32 cellular contexts compared by ENCODE assay signal in genomic region chr11:15539645-15540044, GRCh38.
"Had no signal": no experiment of that assay in that cellular context is flagged by ENCODE, and none has a peak within 500 bp of the region (broad histone marks: within the 10 kb centered on the region; RNA-seq: fewer than 3 reads in every experiment).

No MANE protein-coding gene starts in this region.

- H3K4me3 Mint-ChIP-seq: activated CD4-positive, alpha-beta memory T cell treated with anti-CD3 and anti-CD28 coated beads, Interleukin-2, amount 10 ng/mL, durations not matched to agents 7 days and 5 days; activated CD4-positive, alpha-beta T cell treated with anti-CD3 and anti-CD28 coated beads, Interleukin-2, amount 10 ng/mL, durations not matched to agents 7 days and 5 days; activated naive CD4-positive, alpha-beta T cell treated with anti-CD3 and anti-CD28 coated beads, Interleukin-2, amount 50 U/mL, for 24 hours; activated T-cell treated with anti-CD3 and anti-CD28 coated beads, Interleukin-2, amount 50 U/mL, for 24 hours; activated T-helper 17 cell treated with anti-CD3 and anti-CD28 coated beads, Interleukin-2, amount 50 U/mL, for 72 hours; central memory CD8-positive, alpha-beta T cell; dendritic cell treated with granulocyte-macrophage colony-stimulating factor and Interleukin-4, amounts not matched to agents 40 ng/mL and 50 ng/mL, for 4 days; endodermal cell; immature natural killer cell; naive thymus-derived CD4-positive, alpha-beta T cell; stimulated activated effector memory CD8-positive, alpha-beta T cell treated with anti-CD3 and anti-CD28 coated beads, Interleukin-12 subunit alpha, Interleukin-12 subunit beta, amount 100 ng/mL, for 72 hours; stimulated activated naive CD8-positive, alpha-beta T cell treated with anti-CD3 and anti-CD28 coated beads, Interleukin-15, Interleukin-2, amounts not matched to agents 100 ng/mL and 50 ng/mL, for 24 hours had no signal

- H3K27ac Mint-ChIP-seq: activated CD4-positive, alpha-beta memory T cell treated with anti-CD3 and anti-CD28 coated beads, Interleukin-2, amount 10 ng/mL, durations not matched to agents 7 days and 5 days; activated CD4-positive, alpha-beta T cell treated with anti-CD3 and anti-CD28 coated beads, Interleukin-2, amount 10 ng/mL, durations not matched to agents 7 days and 5 days; activated naive CD4-positive, alpha-beta T cell treated with anti-CD3 and anti-CD28 coated beads, Interleukin-2, amount 50 U/mL, for 24 hours; activated T-cell treated with anti-CD3 and anti-CD28 coated beads, Interleukin-2, amount 50 U/mL, for 24 hours; activated T-helper 17 cell treated with anti-CD3 and anti-CD28 coated beads, Interleukin-2, amount 50 U/mL, for 72 hours; dendritic cell treated with granulocyte-macrophage colony-stimulating factor and Interleukin-4, amounts not matched to agents 40 ng/mL and 50 ng/mL, for 4 days; endodermal cell; immature natural killer cell; naive thymus-derived CD4-positive, alpha-beta T cell; stimulated activated effector memory CD8-positive, alpha-beta T cell treated with anti-CD3 and anti-CD28 coated beads, Interleukin-12 subunit alpha, Interleukin-12 subunit beta, amount 100 ng/mL, for 72 hours; stimulated activated naive CD8-positive, alpha-beta T cell treated with anti-CD3 and anti-CD28 coated beads, Interleukin-15, Interleukin-2, amounts not matched to agents 100 ng/mL and 50 ng/mL, for 24 hours had no signal

- H3K27me3 Mint-ChIP-seq: activated CD4-positive, alpha-beta memory T cell treated with anti-CD3 and anti-CD28 coated beads, Interleukin-2, amount 10 ng/mL, durations not matched to agents 7 days and 5 days; activated CD4-positive, alpha-beta T cell treated with anti-CD3 and anti-CD28 coated beads, Interleukin-2, amount 10 ng/mL, durations not matched to agents 7 days and 5 days; activated naive CD4-positive, alpha-beta T cell treated with anti-CD3 and anti-CD28 coated beads, Interleukin-2, amount 50 U/mL, for 24 hours; activated T-cell treated with anti-CD3 and anti-CD28 coated beads, Interleukin-2, amount 50 U/mL, for 24 hours; activated T-helper 17 cell treated with anti-CD3 and anti-CD28 coated beads, Interleukin-2, amount 50 U/mL, for 72 hours; central memory CD8-positive, alpha-beta T cell; dendritic cell treated with granulocyte-macrophage colony-stimulating factor and Interleukin-4, amounts not matched to agents 40 ng/mL and 50 ng/mL, for 4 days; naive thymus-derived CD4-positive, alpha-beta T cell; stimulated activated naive CD8-positive, alpha-beta T cell treated with anti-CD3 and anti-CD28 coated beads, Interleukin-15, Interleukin-2, amounts not matched to agents 100 ng/mL and 50 ng/mL, for 24 hours had no signal

- H3K4me3 ChIP-seq: breast epithelium, pancreas, prostate gland, skin epidermis, thoracic aorta had no signal

- ATAC-seq: activated T-helper 17 cell treated with anti-CD3 and anti-CD28 coated beads, Interleukin-2, amount 50 U/mL, for 72 hours; esophagus mucosa; left colon; naive thymus-derived CD4-positive, alpha-beta T cell; pancreas; sciatic nerve; stimulated activated effector memory CD8-positive, alpha-beta T cell treated with anti-CD3 and anti-CD28 coated beads, Interleukin-12 subunit alpha, Interleukin-12 subunit beta, amount 100 ng/mL, for 72 hours had no signal

- H3K9me3 Mint-ChIP-seq: activated CD4-positive, alpha-beta memory T cell treated with anti-CD3 and anti-CD28 coated beads, Interleukin-2, amount 10 ng/mL, durations not matched to agents 7 days and 5 days; activated CD4-positive, alpha-beta T cell treated with anti-CD3 and anti-CD28 coated beads, Interleukin-2, amount 10 ng/mL, durations not matched to agents 7 days and 5 days; activated T-cell treated with anti-CD3 and anti-CD28 coated beads, Interleukin-2, amount 50 U/mL, for 24 hours; activated T-helper 17 cell treated with anti-CD3 and anti-CD28 coated beads, Interleukin-2, amount 50 U/mL, for 72 hours; dendritic cell treated with granulocyte-macrophage colony-stimulating factor and Interleukin-4, amounts not matched to agents 40 ng/mL and 50 ng/mL, for 4 days; endodermal cell; stimulated activated naive CD8-positive, alpha-beta T cell treated with anti-CD3 and anti-CD28 coated beads, Interleukin-15, Interleukin-2, amounts not matched to agents 100 ng/mL and 50 ng/mL, for 24 hours had no signal

- DNase-seq: activated CD4-positive, alpha-beta memory T cell treated with anti-CD3 and anti-CD28 coated beads, Interleukin-2, amount 10 ng/mL, durations not matched to agents 7 days and 5 days; activated CD4-positive, alpha-beta T cell treated with anti-CD3 and anti-CD28 coated beads for 1 hour; activated CD4-positive, alpha-beta T cell treated with anti-CD3 and anti-CD28 coated beads, Interleukin-2, amount 10 ng/mL, durations not matched to agents 7 days and 5 days; activated CD8-positive, alpha-beta memory T cell treated with anti-CD3 and anti-CD28 coated beads, Interleukin-2, amount 50 U/mL, for 48 hours; activated T-cell treated with anti-CD3 and anti-CD28 coated beads, Interleukin-2, amount 50 U/mL, for 24 hours; endodermal cell; foreskin fibroblast; head of caudate nucleus; hippocampal formation; immature natural killer cell; kidney; left colon; midbrain; naive thymus-derived CD4-positive, alpha-beta T cell; nucleus accumbens; pancreas; retina; stimulated activated CD4-positive, alpha-beta T cell treated with anti-CD3 and anti-CD28 coated beads, Interleukin-12 subunit alpha, Interleukin-12 subunit beta, amount 100 ng/mL, for 4 hours; stimulated activated CD4-positive, alpha-beta T cell treated with anti-CD3 and anti-CD28 coated beads, Interleukin-4, amount 100 ng/mL, for 24 hours; trophoblast cell had no signal

- H3K36me3 Mint-ChIP-seq: activated naive CD4-positive, alpha-beta T cell treated with anti-CD3 and anti-CD28 coated beads, Interleukin-2, amount 50 U/mL, for 24 hours; immature natural killer cell; naive thymus-derived CD4-positive, alpha-beta T cell; stimulated activated effector memory CD8-positive, alpha-beta T cell treated with anti-CD3 and anti-CD28 coated beads, Interleukin-12 subunit alpha, Interleukin-12 subunit beta, amount 100 ng/mL, for 72 hours had no signal

- H3K4me1 Mint-ChIP-seq: activated CD4-positive, alpha-beta memory T cell treated with anti-CD3 and anti-CD28 coated beads, Interleukin-2, amount 10 ng/mL, durations not matched to agents 7 days and 5 days; activated CD4-positive, alpha-beta T cell treated with anti-CD3 and anti-CD28 coated beads, Interleukin-2, amount 10 ng/mL, durations not matched to agents 7 days and 5 days; activated naive CD4-positive, alpha-beta T cell treated with anti-CD3 and anti-CD28 coated beads, Interleukin-2, amount 50 U/mL, for 24 hours; activated T-helper 17 cell treated with anti-CD3 and anti-CD28 coated beads, Interleukin-2, amount 50 U/mL, for 72 hours; central memory CD8-positive, alpha-beta T cell; immature natural killer cell; naive thymus-derived CD4-positive, alpha-beta T cell; stimulated activated effector memory CD8-positive, alpha-beta T cell treated with anti-CD3 and anti-CD28 coated beads, Interleukin-12 subunit alpha, Interleukin-12 subunit beta, amount 100 ng/mL, for 72 hours had no signal
